29 cellular contexts compared by ENCODE assay signal in the genomic region with DNA sequence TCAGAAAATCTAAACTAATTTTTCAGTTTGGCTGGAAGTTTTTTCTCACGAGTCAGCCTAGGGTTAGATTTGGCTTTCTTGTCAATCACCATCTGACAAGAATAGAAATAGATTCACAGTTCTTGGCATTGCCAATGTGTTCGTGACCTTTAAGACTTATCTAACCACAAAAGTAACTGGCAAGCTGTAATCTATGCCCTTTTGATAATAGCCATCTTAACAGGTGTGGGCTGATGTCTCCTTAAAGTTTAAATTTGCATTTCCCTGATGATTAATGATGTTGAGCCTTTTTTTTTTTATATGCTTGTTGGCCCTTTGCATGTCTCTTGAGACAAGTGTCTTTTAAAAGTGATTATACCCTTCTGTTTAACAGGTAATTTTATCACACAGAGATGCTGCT.
"Had no signal": no experiment of that assay in that cellular context is flagged by ENCODE, and none has a peak within 500 bp of the region (broad histone marks: within the 10 kb centered on the region; RNA-seq: fewer than 3 reads in every experiment).

No MANE protein-coding gene starts in this region.

- H3K27me3 Mint-ChIP-seq: dendritic cell treated with granulocyte-macrophage colony-stimulating factor and Interleukin-4, amounts not matched to agents 40 ng/mL and 50 ng/mL, for 4 days; effector memory CD8-positive, alpha-beta T cell had no signal

- ATAC-seq: effector memory CD8-positive, alpha-beta T cell; esophagus mucosa; foreskin keratinocyte; gastrocnemius medialis; gastroesophageal sphincter; heart right ventricle had no signal

- H3K4me1 Mint-ChIP-seq: endodermal cell had no signal

- H3K36me3 ChIP-seq: colonic mucosa, esophagus muscularis mucosa, esophagus squamous epithelium, gastrocnemius medialis, gastroesophageal sphincter, heart left ventricle, heart right ventricle had no signal

- H3K27ac Mint-ChIP-seq: dendritic cell treated with granulocyte-macrophage colony-stimulating factor and Interleukin-4, amounts not matched to agents 40 ng/mL and 50 ng/mL, for 4 days; effector memory CD8-positive, alpha-beta T cell; endodermal cell had no signal

- FAIRE-seq: endometrium, endothelial cell of umbilical vein, frontal cortex had no signal

- H3K27me3 ChIP-seq: colonic mucosa, esophagus muscularis mucosa, esophagus squamous epithelium, foreskin keratinocyte, gastrocnemius medialis, gastroesophageal sphincter, heart left ventricle, heart right ventricle, hepatocyte had no signal

- H3K4me2 ChIP-seq: hepatocyte had no signal

- H3K79me2 ChIP-seq: hepatocyte had no signal

- H3K9me3 Mint-ChIP-seq: effector memory CD8-positive, alpha-beta T cell had no signal

- H3K9me3 ChIP-seq: colonic mucosa, esophagus muscularis mucosa, esophagus squamous epithelium, gastrocnemius medialis, gastroesophageal sphincter, heart left ventricle had no signal

- H3K4me1 ChIP-seq: colonic mucosa, esophagus muscularis mucosa, esophagus squamous epithelium, foreskin keratinocyte, gastrocnemius medialis, gastroesophageal sphincter, heart left ventricle, heart right ventricle had no signal

- H3K4me3 Mint-ChIP-seq: dendritic cell treated with granulocyte-macrophage colony-stimulating factor and Interleukin-4, amounts not matched to agents 40 ng/mL and 50 ng/mL, for 4 days; effector memory CD8-positive, alpha-beta T cell; endodermal cell had no signal

- H3K4me3 ChIP-seq: colonic mucosa, coronary artery, dorsolateral prefrontal cortex, esophagus muscularis mucosa, esophagus squamous epithelium, gastrocnemius medialis, gastroesophageal sphincter, heart left ventricle, heart right ventricle, hepatocyte had no signal

- H3K27ac ChIP-seq: colonic mucosa, coronary artery, dorsolateral prefrontal cortex, epithelial cell of prostate, esophagus muscularis mucosa, esophagus squamous epithelium, foreskin keratinocyte, gastrocnemius medialis, gastroesophageal sphincter, heart left ventricle, heart right ventricle, hepatocyte had no signal

- DNase-seq: colonic mucosa; cortex of kidney; dermis blood vessel endothelial cell; dorsolateral prefrontal cortex; effector CD4-positive, alpha-beta T cell; effector CD8-positive, alpha-beta T cell; effector memory CD4-positive, alpha-beta T cell; effector memory CD8-positive, alpha-beta T cell; endodermal cell; erythroblast; esophagus squamous epithelium; foreskin keratinocyte; foreskin melanocyte; gastrocnemius medialis; glutamatergic neuron; head of caudate nucleus; heart left ventricle; heart right ventricle; hippocampal formation had no signal

- H2AFZ ChIP-seq: hepatocyte had no signal
